In the genomic region with DNA sequence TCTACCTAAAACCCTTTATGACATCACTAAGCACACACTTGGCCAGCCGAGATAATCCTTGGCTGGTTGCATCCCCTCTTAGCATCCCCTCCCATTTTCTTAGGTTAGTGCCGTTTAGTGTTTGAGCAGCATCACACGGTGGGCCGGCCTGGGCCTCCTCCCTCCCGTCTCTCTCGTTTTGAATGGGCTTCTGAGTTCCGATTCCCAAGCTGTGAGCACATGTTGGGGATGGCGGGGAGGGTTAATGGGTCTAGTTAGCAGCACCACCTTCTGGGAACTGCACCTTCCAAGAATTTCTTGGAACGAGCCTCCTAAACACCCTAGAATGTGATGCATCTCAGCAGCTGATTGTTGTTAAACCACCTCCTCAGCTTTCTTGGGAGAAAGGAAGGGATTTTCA, we compare ENCODE assay signal across 17 cellular contexts.
DNase-seq lines count a peak whose midpoint lies in the region; ATAC-seq, FAIRE-seq and TF ChIP-seq lines count a peak whose summit lies in the region.
"Had no signal": no experiment of that assay in that cellular context is flagged by ENCODE, and none has a peak within 500 bp of the region (broad histone marks: within the 10 kb centered on the region; RNA-seq: fewer than 3 reads in every experiment).

No MANE protein-coding gene starts in this region.

- H2BK12ac ChIP-seq in H1 (ENCODE audit: low read depth, low read length), result no peak overlapping the region

- no peak overlapping the region for H4K8ac ChIP-seq in H1 (ENCODE audit: extremely low read depth, insufficient read depth, low read length)

- TF ChIP-seq CTCF in HEK293 (tag by site-specific recombination; IDR thresholded peaks at IDR 0.05) (no peak), H1 (IDR thresholded peaks at IDR 0.05; ENCODE audit: control extremely low read depth in 1 of 3, insufficient read depth in 1 of 3, low read depth in 1 of 3, low read length in 3 of 3) (no peak)

- no peaks in the 10 kb centered on the region for H3K79me2 ChIP-seq in H1 (ENCODE audit: control insufficient read depth in 1 of 2, insufficient read depth in 2 of 2, low read length in 2 of 2)

- no peak overlapping the region for H3K56ac ChIP-seq in H1 (replicated peaks; ENCODE audit: insufficient read length, low read depth, low read length)

- H3K4me1 Mint-ChIP-seq in activated T-helper 17 cell treated with anti-CD3 and anti-CD28 coated beads, Interleukin-2, amount 50 U/mL, for 72 hours, result no peaks in the 10 kb centered on the region
- H3K4me1 Mint-ChIP-seq: CD4-positive, alpha-beta memory T cell had no signal

- no peak overlapping the region for H4K5ac ChIP-seq in H1 (ENCODE audit: insufficient read length, low read depth, low read length)

- no peak overlapping the region for H2BK15ac ChIP-seq in H1 (ENCODE audit: low read length)

- H2BK20ac ChIP-seq in H1 (ENCODE audit: low read length), result no peak overlapping the region

- H4K91ac ChIP-seq in H1 (replicated peaks; ENCODE audit: insufficient read length, low read length), result no peak overlapping the region

- WGBS in H1 (ENCODE audit: extremely low coverage in 1 of 2, insufficient coverage in 1 of 2, insufficient read length in 1 of 2, insufficient replicate concordance in 2 of 2, low coverage in 1 of 2, low lambda C conversion rate in 2 of 2, missing lambda C conversion rate in 1 of 2), 2 experiments, result 80% methylated on average over 9 of the region's 9 CpGs; no CpG with 5 or more reads in 1 of the 2 experiments

- H3K4me1 ChIP-seq in HEK293 (ENCODE audit: control insufficient read depth, insufficient read depth, low read length), result peaks cover 6% of the 10 kb centered on the region
- H3K4me1 ChIP-seq in H1 (replicated peaks in 1 of 4; ENCODE audit: control insufficient read depth in 3 of 4, insufficient read depth in 4 of 4, low read length in 3 of 4), result no peaks in the 10 kb centered on the region

- H3K9ac ChIP-seq in H1 (replicated peaks in 1 of 4; ENCODE audit: extremely low read depth in 1 of 4, low read depth in 3 of 4, low read length in 3 of 4), result no peak overlapping the region

- peaks cover 18% of the 10 kb centered on the region for H3K27me3 Mint-ChIP-seq in activated T-helper 17 cell treated with anti-CD3 and anti-CD28 coated beads, Interleukin-2, amount 50 U/mL, for 72 hours

- no peak overlapping the region for H2BK120ac ChIP-seq in H1 (replicated peaks; ENCODE audit: low read depth, low read length)

- no peaks in the 10 kb centered on the region for H3K36me3 ChIP-seq in HEK293 (ENCODE audit: control insufficient read depth in 2 of 2, insufficient read depth in 1 of 2, low read length in 2 of 2)
- H3K36me3 ChIP-seq in H1 (ENCODE audit: control insufficient read depth in 2 of 4, insufficient read depth in 4 of 4, low read length in 3 of 4), result no peaks in the 10 kb centered on the region

- no peak for ATAC-seq in activated T-helper 17 cell treated with anti-CD3 and anti-CD28 coated beads, Interleukin-2, amount 50 U/mL, for 72 hours (replicated peaks)
- ATAC-seq: GM12878, HCT116 had no signal

- no peaks in the 10 kb centered on the region for H3K23me2 ChIP-seq in H1 (ENCODE audit: low read depth, low read length)

- no peak for DNase-seq in H1 (ENCODE audit: low read depth in 1 of 2, low spot score in 2 of 2)
- peak; percentile 36 for DNase-seq in inferior parietal cortex (ENCODE audit: extremely low spot score)
- DNase-seq in NCI-H1105 treated with DMSO at 0.1 percent for 48 hours (lab: John Stamatoyannopoulos, UW), result no peak
- DNase-seq in GDM1 (lab: John Stamatoyannopoulos, UW), result no peak
- DNase-seq in NCI-H1694 treated with DMSO at 0.1 percent for 48 hours (lab: John Stamatoyannopoulos, UW), result no peak
- DNase-seq: C1 segment of cervical spinal cord; Calu3; CD4-positive, alpha-beta memory T cell; COR-L47; GOT3; H7; HFFc6 had no signal

- H3K27ac Mint-ChIP-seq in activated T-helper 17 cell treated with anti-CD3 and anti-CD28 coated beads, Interleukin-2, amount 50 U/mL, for 72 hours, result no peak overlapping the region
- H3K27ac Mint-ChIP-seq: CD4-positive, alpha-beta memory T cell; HFFc6 had no signal

- TF ChIP-seq RAD21 in H1 (IDR thresholded peaks at IDR 0.05 in 1 of 2, conservative IDR thresholded peaks at IDR 0.05 in 1 of 2; ENCODE audit: low read depth in 2 of 2, low read length in 2 of 2), result no peak

- POLR2A ChIA-PET in HEK293 (lab: Yijun Ruan, JAX), result no interaction called here
- POLR2A ChIA-PET in H1 (lab: Charles Lee; ENCODE audit: partially characterized antibody), result no interaction called here

- H3K36me3 Mint-ChIP-seq in activated T-helper 17 cell treated with anti-CD3 and anti-CD28 coated beads, Interleukin-2, amount 50 U/mL, for 72 hours (ENCODE audit: low read depth), result no peaks in the 10 kb centered on the region
- H3K36me3 Mint-ChIP-seq: CD4-positive, alpha-beta memory T cell had no signal

- TF ChIP-seq POLR2A in H1 (IDR thresholded peaks at IDR 0.05; ENCODE audit: control extremely low read depth in 1 of 2, low read depth in 2 of 2, low read length in 2 of 2), result no peak

- H3K14ac ChIP-seq in H1 (ENCODE audit: insufficient read length), result no peak overlapping the region

- H3K4me3 Mint-ChIP-seq in activated T-helper 17 cell treated with anti-CD3 and anti-CD28 coated beads, Interleukin-2, amount 50 U/mL, for 72 hours, result no peak overlapping the region
- H3K4me3 Mint-ChIP-seq: CD4-positive, alpha-beta memory T cell; HFFc6 had no signal

- FAIRE-seq in H1 (lab: Jason Lieb, UNC), result no peak
- FAIRE-seq: G401.6, GM12878 had no signal

- H3K18ac ChIP-seq in H1 (ENCODE audit: extremely low read depth, low read length), result no peak overlapping the region

- H3K27me3 ChIP-seq in H1 (replicated peaks in 1 of 4; ENCODE audit: control insufficient read depth in 3 of 4, extremely low read depth in 1 of 4, insufficient read depth in 3 of 4, low read length in 3 of 4), result no peaks in the 10 kb centered on the region; a peak in 1 of 7 replicates

- no peaks in the 10 kb centered on the region for H3K79me1 ChIP-seq in H1 (ENCODE audit: low read depth, low read length)

- no peaks in the 10 kb centered on the region for H4K20me1 ChIP-seq in H1 (replicated peaks in 1 of 2; ENCODE audit: control insufficient read depth in 1 of 2, insufficient read depth in 2 of 2, low read length in 2 of 2)

- no peak overlapping the region for H3K4me2 ChIP-seq in H1 (ENCODE audit: insufficient read depth in 1 of 2, low read depth in 2 of 2, low read length in 2 of 2)

- H3K4me3 ChIP-seq in HEK293 (ENCODE audit: low read depth, low read length) (no peak overlapping the region), H1 (ENCODE audit: extremely low read depth in 1 of 4, insufficient read depth in 2 of 4, low read depth in 3 of 4, low read length in 4 of 4) (no peak overlapping the region)
- H3K4me3 ChIP-seq: GM12878 had no signal

- H2AFZ ChIP-seq in H1 (ENCODE audit: low read length), result no peak overlapping the region

- H3K4ac ChIP-seq in H1 (replicated peaks; ENCODE audit: insufficient read length, low read depth, low read length), result no peak overlapping the region

- no peak overlapping the region for H2BK5ac ChIP-seq in H1 (ENCODE audit: low read depth, low read length)

- no peak for TF ChIP-seq EP300 in H1 (IDR thresholded peaks at IDR 0.05; ENCODE audit: borderline replicate concordance in 1 of 2, low read depth in 2 of 2, low read length in 2 of 2)

- no peaks in the 10 kb centered on the region for H3K9me3 ChIP-seq in HEK293 (ENCODE audit: control insufficient read depth, insufficient read depth, low read depth, low read length)
- H3K9me3 ChIP-seq in H1 (ENCODE audit: insufficient read depth in 2 of 2, low read depth in 1 of 2, low read length in 1 of 2), result no peaks in the 10 kb centered on the region

- CTCF ChIA-PET in HEK293 (lab: Yijun Ruan, JAX), result interaction anchor here (0.6 kb wide), 1 partner anchor 259 kb away, joined by 4 read pairs; no protein-coding TSS in a partner anchor
- CTCF ChIA-PET in H1 (lab: Charles Lee; ENCODE audit: partially characterized antibody), result no interaction called here

- no peak overlapping the region for H2AK5ac ChIP-seq in H1 (ENCODE audit: low read depth, low read length)

- H3K23ac ChIP-seq in H1 (ENCODE audit: insufficient read length), result no peak overlapping the region

- no peak overlapping the region for H3K27ac ChIP-seq in HEK293 (ENCODE audit: extremely low read depth, low read depth, low read length)
- H3K27ac ChIP-seq in H1 (ENCODE audit: low read depth, low read length), result no peak overlapping the region

- no peaks in the 10 kb centered on the region for H3K9me3 Mint-ChIP-seq in activated T-helper 17 cell treated with anti-CD3 and anti-CD28 coated beads, Interleukin-2, amount 50 U/mL, for 72 hours
- H3K9me3 Mint-ChIP-seq: CD4-positive, alpha-beta memory T cell; HFFc6 had no signal

TF ChIP-seq in HEK293, 187 proteins besides CTCF, POLR2A, EP300 and RAD21 (continues in another document):
- TF ChIP-seq MZF1 (tag by site-specific recombination; IDR thresholded peaks at IDR 0.05; ENCODE audit: borderline replicate concordance), result peak; percentile 39; the same call in 1 of the 2 replicates
- TF ChIP-seq, protein P1, sequence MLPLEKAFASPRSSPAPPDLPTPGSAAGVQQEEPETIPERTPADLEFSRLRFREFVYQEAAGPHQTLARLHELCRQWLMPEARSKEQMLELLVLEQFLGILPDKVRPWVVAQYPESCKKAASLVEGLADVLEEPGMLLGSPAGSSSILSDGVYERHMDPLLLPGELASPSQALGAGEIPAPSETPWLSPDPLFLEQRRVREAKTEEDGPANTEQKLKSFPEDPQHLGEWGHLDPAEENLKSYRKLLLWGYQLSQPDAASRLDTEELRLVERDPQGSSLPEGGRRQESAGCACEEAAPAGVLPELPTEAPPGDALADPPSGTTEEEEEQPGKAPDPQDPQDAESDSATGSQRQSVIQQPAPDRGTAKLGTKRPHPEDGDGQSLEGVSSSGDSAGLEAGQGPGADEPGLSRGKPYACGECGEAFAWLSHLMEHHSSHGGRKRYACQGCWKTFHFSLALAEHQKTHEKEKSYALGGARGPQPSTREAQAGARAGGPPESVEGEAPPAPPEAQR (tag by site-specific recombination; IDR thresholded peaks at IDR 0.05), result no peak

TF ChIP-seq in H1, 55 proteins besides CTCF, POLR2A, EP300 and RAD21:
- TF ChIP-seq, protein P2, sequence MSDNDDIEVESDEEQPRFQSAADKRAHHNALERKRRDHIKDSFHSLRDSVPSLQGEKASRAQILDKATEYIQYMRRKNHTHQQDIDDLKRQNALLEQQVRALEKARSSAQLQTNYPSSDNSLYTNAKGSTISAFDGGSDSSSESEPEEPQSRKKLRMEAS (IDR thresholded peaks at IDR 0.05), result peak; percentile 40; the same call in 1 of the 2 replicates
- no peak for TF ChIP-seq ZNF274 (IDR thresholded peaks at IDR 0.05; ENCODE audit: borderline replicate concordance, extremely low read depth, low read length)
